In the genomic region with DNA sequence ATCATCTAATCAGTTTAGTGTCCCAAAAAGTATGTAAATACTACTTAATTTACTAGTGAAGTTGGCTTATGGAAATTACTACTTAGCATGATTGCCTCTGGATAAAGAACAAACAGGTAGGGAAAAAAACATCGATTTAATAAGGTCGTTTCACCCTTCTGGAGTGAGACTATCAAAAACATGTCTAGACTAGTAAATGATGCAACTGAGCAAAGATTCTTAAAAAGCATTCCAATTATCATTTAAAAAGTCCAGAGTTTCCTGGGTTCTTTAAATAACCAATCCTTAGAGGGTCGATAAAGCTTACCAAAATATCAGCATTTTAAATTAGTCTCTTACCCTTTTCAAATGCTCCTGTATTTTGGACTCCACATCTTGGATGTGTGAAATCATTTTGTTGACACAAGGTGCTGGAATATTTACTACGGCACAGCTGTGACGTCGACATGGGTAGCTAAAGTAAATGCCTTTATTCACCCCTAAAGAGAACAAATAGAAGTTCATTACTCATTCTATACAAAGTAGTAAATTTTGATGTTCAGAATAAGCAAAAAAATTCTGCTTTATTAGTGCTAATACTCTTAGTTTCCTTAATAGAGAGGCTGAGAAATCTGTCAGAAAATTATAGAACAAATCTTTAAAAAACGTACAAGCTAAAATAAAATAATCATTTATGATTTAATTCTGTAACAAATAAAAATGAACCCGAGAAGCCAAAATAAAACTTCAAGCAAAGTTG, we compare ENCODE assay signal across 24 cellular contexts.
DNase-seq lines count a peak whose midpoint lies in the region; ATAC-seq, FAIRE-seq and TF ChIP-seq lines count a peak whose summit lies in the region.
"Had no signal": no experiment of that assay in that cellular context is flagged by ENCODE, and none has a peak within 500 bp of the region (broad histone marks: within the 10 kb centered on the region; RNA-seq: fewer than 3 reads in every experiment).

No MANE protein-coding gene starts in this region.

- H2AFZ ChIP-seq in OCI-LY7 (ENCODE audit: low read length): no peak overlapping the region

- DNase-seq in HPDE6-E6E7 (ENCODE audit: extremely low spot score): peak; percentile 7
- peak; percentile 55 for DNase-seq in NCI-H2171 treated with DMSO at 0.1 percent for 48 hours (lab: John Stamatoyannopoulos, UW)
- peak; percentile 1 for DNase-seq in RWPE1 (ENCODE audit: low spot score)
- peak in 1 of 6 donors; percentile 16 for DNase-seq in pancreas
- DNase-seq in OCI-LY7 (ENCODE audit: low spot score): no peak
- DNase-seq: activated CD4-positive, alpha-beta T cell treated with anti-CD3 and anti-CD28 coated beads, Interleukin-2, amount 50 U/mL, for 1 hour; activated naive CD4-positive, alpha-beta T cell treated with Interleukin-2 at 50 U/mL for 16 hours; activated T-cell treated with anti-CD3 and anti-CD28 coated beads, Interleukin-2, amount 50 U/mL, for 4 hours; C1 segment of cervical spinal cord; Caco-2; H7; islet precursor cell; left ventricle myocardium superior; naive B cell; NCI-H526 treated with DMSO at 0.1 percent for 48 hours; psoas muscle; Right ventricle myocardium superior; stimulated activated naive CD4-positive, alpha-beta T cell; upper lobe of right lung had no signal

- intact Hi-C loops in pancreas (cut with DNase I) (no loop called here), OCI-LY7 (cut with micrococcal nuclease; ENCODE audit: unreplicated experiment) (no loop called here)

- no peaks in the 10 kb centered on the region for H4K20me1 ChIP-seq in OCI-LY7 (ENCODE audit: insufficient read depth, low read length)

- no peaks in the 10 kb centered on the region for H3K27me3 ChIP-seq in pancreas
- H3K27me3 ChIP-seq: suprapubic skin, upper lobe of right lung had no signal

- no TSS peak for BruUV-seq in OCI-LY7 (replicated peaks; lab: Mats Ljungman, UMichigan)

- H3K79me2 ChIP-seq in OCI-LY7 (ENCODE audit: insufficient read depth, low read depth, low read length): no peaks in the 10 kb centered on the region

- no peaks in the 10 kb centered on the region for H3K9me2 ChIP-seq in OCI-LY7 (ENCODE audit: insufficient read depth, low read length)

- CTCF ChIA-PET in RWPE1 (lab: Yijun Ruan, JAX) (interaction anchor here (0.6 kb wide), 1 partner anchor 451 kb away, joined by 4 read pairs; no protein-coding TSS in a partner anchor), OCI-LY7 (lab: Charles Lee; ENCODE audit: unreplicated experiment) (no interaction called here)

- no peak for FAIRE-seq in pancreas (lab: Jason Lieb, UNC)
- FAIRE-seq: GM12892, K562 had no signal

- POLR2A ChIA-PET in RWPE1 (lab: Yijun Ruan, JAX; ENCODE audit: low non-redundant PET) (no interaction called here), OCI-LY7 (lab: Charles Lee) (interaction anchor here (0.8 kb wide), 1 partner anchor 17 kb away, joined by 4 read pairs; no protein-coding TSS in a partner anchor)

- ATAC-seq in pancreas (peak; percentile 62 to 79 (median 73)), GM18498 (IDR thresholded peaks at IDR 0.05; ENCODE audit: unreplicated experiment) (no peak), GM18502 (IDR thresholded peaks at IDR 0.05; ENCODE audit: poor library complexity, unreplicated experiment) (no peak)
- ATAC-seq: activated T-cell treated with anti-CD3 and anti-CD28 coated beads, Interleukin-2, amount 50 U/mL, for 4 hours; K562; left ventricle myocardium superior; psoas muscle; upper lobe of right lung had no signal

- H3K27ac ChIP-seq in RWPE1 (no peak overlapping the region), pancreas (no peak overlapping the region), OCI-LY7 (ENCODE audit: low read depth, low read length, poor library complexity, severe bottlenecking) (no peak overlapping the region)
- H3K27ac ChIP-seq: psoas muscle, suprapubic skin, upper lobe of right lung had no signal

- H3K4me2 ChIP-seq in OCI-LY7 (ENCODE audit: low read length): no peak overlapping the region

- H3K4me3 ChIP-seq in pancreas (no peak overlapping the region), OCI-LY7 (ENCODE audit: low read depth, low read length, poor library complexity, severe bottlenecking) (no peak overlapping the region)
- H3K4me3 ChIP-seq: K562, psoas muscle, suprapubic skin, upper lobe of right lung had no signal

- TF ChIP-seq CTCF in RWPE1 (conservative IDR thresholded peaks at IDR 0.05; ENCODE audit: low read depth): no peak
- TF ChIP-seq CTCF in pancreas (IDR thresholded peaks at IDR 0.05): no peak
- TF ChIP-seq CTCF in OCI-LY7 (conservative IDR thresholded peaks at IDR 0.05; ENCODE audit: low read length): no peak

- H3K36me3 ChIP-seq in pancreas: no peaks in the 10 kb centered on the region
- no peaks in the 10 kb centered on the region for H3K36me3 ChIP-seq in OCI-LY7 (ENCODE audit: insufficient read depth, low read length)
- H3K36me3 ChIP-seq: suprapubic skin, upper lobe of right lung had no signal

- H3K4me1 ChIP-seq in pancreas (peaks cover 0 to 5% (median 0%) of the 10 kb centered on the region in 3 donors), OCI-LY7 (ENCODE audit: insufficient read depth, low read length, poor library complexity, severe bottlenecking) (no peaks in the 10 kb centered on the region)
- H3K4me1 ChIP-seq: Caco-2, psoas muscle, suprapubic skin, upper lobe of right lung had no signal

- H3K9me3 ChIP-seq in pancreas: no peaks in the 10 kb centered on the region
- no peaks in the 10 kb centered on the region for H3K9me3 ChIP-seq in OCI-LY7 (ENCODE audit: low read length)
- H3K9me3 ChIP-seq: Caco-2, psoas muscle, suprapubic skin, upper lobe of right lung had no signal

- 23 to 31% methylated on average over 8 of the region's 8 CpGs for WGBS in pancreas, 2 donors

Comparison
In these comparisons a context has a peak if more than half of its experiments do, and no peak if none do; other contexts are left out.
1. ATAC-seq: peak in pancreas (4 of 4); none in GM18498 (single experiment) and GM18502 (single experiment).